1 cellular context compared by ENCODE assay signal in the genomic region with DNA sequence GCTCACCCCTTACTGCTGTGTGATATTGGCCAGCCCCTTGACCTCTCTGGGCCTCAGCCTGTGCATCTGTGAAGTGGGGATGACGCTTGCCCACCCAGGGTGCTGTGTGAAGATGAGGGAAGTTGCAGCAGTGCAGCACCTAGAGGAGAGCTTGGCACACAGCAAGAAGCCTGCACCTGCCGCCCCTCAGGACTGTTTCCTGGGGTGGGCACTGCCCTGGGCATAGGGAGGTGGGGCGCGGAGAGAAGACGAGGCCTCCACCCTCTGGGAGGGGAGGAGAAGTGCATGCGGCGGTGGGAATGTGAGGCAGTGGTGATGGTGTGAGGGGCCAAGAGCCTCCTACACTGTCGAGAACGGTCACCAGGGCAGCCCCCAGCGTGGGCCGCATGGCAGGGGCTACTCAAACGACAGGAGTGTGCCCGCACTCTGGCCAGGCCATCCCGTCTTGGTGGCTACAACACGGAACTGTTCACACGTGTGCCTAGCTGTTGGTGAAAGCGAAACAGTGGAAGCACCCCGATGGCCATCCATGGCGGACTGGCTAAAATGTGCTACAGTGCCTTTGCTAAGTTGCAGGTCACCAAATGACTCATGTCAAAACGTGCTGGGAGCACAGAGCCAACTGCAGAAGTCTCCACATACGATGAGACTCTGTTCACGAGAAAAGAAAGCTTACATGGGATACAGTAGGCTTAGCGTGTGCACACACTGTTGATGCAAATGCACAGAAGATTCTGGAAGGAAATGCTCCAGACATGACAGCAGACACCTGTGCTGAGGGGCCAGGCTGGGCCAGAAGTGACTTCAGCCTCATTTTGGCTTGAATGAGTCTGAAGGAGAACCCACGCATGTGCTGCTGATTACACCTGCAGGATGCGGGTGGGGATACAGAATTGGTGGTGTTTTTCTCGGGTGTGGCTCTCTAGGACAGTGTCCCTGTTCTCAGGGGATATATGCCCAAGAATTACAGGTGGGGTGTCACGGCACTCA.
TF ChIP-seq lines count a peak whose summit lies in the region.

No MANE protein-coding gene starts in this region.

TF ChIP-seq in H1, 55 proteins besides CTCF, POLR2A, EP300 and RAD21:
- TF ChIP-seq EZH2 (IDR thresholded peaks at IDR 0.05; ENCODE audit: low read depth, low read length, severe bottlenecking) (no peak), CBX5 (IDR thresholded peaks at IDR 0.05; ENCODE audit: low read depth, low read length) (no peak), HDAC6 (IDR thresholded peaks at IDR 0.05; ENCODE audit: low read depth, low read length) (no peak), JUN (IDR thresholded peaks at IDR 0.05; ENCODE audit: low read depth, low read length) (no peak), NANOG (IDR thresholded peaks at IDR 0.05; ENCODE audit: insufficient read depth, low read depth, low read length, poor library complexity, severe bottlenecking) (no peak), ASH2L (IDR thresholded peaks at IDR 0.05; ENCODE audit: low read length) (no peak), RXRA (IDR thresholded peaks at IDR 0.05; ENCODE audit: insufficient read depth, low read depth, low read length) (no peak), YY1 (IDR thresholded peaks at IDR 0.05; ENCODE audit: low read depth, low read length) (no peak), ZNF274 (IDR thresholded peaks at IDR 0.05; ENCODE audit: borderline replicate concordance, extremely low read depth, low read length) (no peak), CBX8 (IDR thresholded peaks at IDR 0.05; ENCODE audit: borderline replicate concordance, low read depth, low read length) (no peak), SIX5 (IDR thresholded peaks at IDR 0.05; ENCODE audit: low read depth, low read length) (no peak), CTBP2 (IDR thresholded peaks at IDR 0.05; ENCODE audit: borderline replicate concordance, insufficient read depth, insufficient read length, low read length) (no peak), CREB1 (IDR thresholded peaks at IDR 0.05) (no peak), CEBPB (IDR thresholded peaks at IDR 0.05; ENCODE audit: low read depth, low read length) (no peak), SIRT6 (IDR thresholded peaks at IDR 0.05; ENCODE audit: low read length) (no peak), KDM1A (IDR thresholded peaks at IDR 0.05; ENCODE audit: borderline replicate concordance, low read length) (no peak; the same call in 1 of the 2 replicates)
- TF ChIP-seq, protein P1, sequence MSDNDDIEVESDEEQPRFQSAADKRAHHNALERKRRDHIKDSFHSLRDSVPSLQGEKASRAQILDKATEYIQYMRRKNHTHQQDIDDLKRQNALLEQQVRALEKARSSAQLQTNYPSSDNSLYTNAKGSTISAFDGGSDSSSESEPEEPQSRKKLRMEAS (IDR thresholded peaks at IDR 0.05) = no peak
- TF ChIP-seq, protein P2, sequence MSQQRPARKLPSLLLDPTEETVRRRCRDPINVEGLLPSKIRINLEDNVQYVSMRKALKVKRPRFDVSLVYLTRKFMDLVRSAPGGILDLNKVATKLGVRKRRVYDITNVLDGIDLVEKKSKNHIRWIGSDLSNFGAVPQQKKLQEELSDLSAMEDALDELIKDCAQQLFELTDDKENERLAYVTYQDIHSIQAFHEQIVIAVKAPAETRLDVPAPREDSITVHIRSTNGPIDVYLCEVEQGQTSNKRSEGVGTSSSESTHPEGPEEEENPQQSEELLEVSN (IDR thresholded peaks at IDR 0.05) = no peak
- TF ChIP-seq, protein P3, sequence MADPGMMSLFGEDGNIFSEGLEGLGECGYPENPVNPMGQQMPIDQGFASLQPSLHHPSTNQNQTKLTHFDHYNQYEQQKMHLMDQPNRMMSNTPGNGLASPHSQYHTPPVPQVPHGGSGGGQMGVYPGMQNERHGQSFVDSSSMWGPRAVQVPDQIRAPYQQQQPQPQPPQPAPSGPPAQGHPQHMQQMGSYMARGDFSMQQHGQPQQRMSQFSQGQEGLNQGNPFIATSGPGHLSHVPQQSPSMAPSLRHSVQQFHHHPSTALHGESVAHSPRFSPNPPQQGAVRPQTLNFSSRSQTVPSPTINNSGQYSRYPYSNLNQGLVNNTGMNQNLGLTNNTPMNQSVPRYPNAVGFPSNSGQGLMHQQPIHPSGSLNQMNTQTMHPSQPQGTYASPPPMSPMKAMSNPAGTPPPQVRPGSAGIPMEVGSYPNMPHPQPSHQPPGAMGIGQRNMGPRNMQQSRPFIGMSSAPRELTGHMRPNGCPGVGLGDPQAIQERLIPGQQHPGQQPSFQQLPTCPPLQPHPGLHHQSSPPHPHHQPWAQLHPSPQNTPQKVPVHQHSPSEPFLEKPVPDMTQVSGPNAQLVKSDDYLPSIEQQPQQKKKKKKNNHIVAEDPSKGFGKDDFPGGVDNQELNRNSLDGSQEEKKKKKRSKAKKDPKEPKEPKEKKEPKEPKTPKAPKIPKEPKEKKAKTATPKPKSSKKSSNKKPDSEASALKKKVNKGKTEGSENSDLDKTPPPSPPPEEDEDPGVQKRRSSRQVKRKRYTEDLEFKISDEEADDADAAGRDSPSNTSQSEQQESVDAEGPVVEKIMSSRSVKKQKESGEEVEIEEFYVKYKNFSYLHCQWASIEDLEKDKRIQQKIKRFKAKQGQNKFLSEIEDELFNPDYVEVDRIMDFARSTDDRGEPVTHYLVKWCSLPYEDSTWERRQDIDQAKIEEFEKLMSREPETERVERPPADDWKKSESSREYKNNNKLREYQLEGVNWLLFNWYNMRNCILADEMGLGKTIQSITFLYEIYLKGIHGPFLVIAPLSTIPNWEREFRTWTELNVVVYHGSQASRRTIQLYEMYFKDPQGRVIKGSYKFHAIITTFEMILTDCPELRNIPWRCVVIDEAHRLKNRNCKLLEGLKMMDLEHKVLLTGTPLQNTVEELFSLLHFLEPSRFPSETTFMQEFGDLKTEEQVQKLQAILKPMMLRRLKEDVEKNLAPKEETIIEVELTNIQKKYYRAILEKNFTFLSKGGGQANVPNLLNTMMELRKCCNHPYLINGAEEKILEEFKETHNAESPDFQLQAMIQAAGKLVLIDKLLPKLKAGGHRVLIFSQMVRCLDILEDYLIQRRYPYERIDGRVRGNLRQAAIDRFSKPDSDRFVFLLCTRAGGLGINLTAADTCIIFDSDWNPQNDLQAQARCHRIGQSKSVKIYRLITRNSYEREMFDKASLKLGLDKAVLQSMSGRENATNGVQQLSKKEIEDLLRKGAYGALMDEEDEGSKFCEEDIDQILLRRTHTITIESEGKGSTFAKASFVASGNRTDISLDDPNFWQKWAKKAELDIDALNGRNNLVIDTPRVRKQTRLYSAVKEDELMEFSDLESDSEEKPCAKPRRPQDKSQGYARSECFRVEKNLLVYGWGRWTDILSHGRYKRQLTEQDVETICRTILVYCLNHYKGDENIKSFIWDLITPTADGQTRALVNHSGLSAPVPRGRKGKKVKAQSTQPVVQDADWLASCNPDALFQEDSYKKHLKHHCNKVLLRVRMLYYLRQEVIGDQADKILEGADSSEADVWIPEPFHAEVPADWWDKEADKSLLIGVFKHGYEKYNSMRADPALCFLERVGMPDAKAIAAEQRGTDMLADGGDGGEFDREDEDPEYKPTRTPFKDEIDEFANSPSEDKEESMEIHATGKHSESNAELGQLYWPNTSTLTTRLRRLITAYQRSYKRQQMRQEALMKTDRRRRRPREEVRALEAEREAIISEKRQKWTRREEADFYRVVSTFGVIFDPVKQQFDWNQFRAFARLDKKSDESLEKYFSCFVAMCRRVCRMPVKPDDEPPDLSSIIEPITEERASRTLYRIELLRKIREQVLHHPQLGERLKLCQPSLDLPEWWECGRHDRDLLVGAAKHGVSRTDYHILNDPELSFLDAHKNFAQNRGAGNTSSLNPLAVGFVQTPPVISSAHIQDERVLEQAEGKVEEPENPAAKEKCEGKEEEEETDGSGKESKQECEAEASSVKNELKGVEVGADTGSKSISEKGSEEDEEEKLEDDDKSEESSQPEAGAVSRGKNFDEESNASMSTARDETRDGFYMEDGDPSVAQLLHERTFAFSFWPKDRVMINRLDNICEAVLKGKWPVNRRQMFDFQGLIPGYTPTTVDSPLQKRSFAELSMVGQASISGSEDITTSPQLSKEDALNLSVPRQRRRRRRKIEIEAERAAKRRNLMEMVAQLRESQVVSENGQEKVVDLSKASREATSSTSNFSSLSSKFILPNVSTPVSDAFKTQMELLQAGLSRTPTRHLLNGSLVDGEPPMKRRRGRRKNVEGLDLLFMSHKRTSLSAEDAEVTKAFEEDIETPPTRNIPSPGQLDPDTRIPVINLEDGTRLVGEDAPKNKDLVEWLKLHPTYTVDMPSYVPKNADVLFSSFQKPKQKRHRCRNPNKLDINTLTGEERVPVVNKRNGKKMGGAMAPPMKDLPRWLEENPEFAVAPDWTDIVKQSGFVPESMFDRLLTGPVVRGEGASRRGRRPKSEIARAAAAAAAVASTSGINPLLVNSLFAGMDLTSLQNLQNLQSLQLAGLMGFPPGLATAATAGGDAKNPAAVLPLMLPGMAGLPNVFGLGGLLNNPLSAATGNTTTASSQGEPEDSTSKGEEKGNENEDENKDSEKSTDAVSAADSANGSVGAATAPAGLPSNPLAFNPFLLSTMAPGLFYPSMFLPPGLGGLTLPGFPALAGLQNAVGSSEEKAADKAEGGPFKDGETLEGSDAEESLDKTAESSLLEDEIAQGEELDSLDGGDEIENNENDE (IDR thresholded peaks at IDR 0.05; ENCODE audit: insufficient replicate concordance, low read length) = no peak
